ENCODE assay signal across 26 cellular contexts in the genomic region with DNA sequence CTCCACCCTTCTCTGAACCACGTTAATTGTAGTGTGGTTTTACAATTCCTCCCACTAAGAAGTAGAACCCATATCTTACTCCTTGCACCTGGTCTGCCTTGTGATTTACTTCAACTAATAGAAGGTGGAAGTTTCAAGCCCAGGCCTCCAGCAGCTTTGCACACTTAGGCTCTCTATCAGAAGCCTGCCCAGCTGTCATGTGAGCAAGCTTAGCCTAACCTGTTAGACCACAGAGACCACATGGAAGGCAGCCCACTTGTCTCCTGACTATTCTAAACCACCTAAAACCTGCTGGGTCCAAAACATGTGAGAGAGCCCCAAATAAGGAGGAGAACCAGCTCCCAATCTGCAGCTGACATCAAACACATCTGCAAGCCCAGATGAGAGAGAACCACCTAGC.
DNase-seq lines count a peak whose midpoint lies in the region; ATAC-seq and TF ChIP-seq lines count a peak whose summit lies in the region.
"Had no signal": no experiment of that assay in that cellular context is flagged by ENCODE, and none has a peak within 500 bp of the region (broad histone marks: within the 10 kb centered on the region; RNA-seq: fewer than 3 reads in every experiment).

No MANE protein-coding gene starts in this region.

- TF ChIP-seq CTCF in mammary epithelial cell (conservative IDR thresholded peaks at IDR 0.05 in 1 of 2, IDR thresholded peaks at IDR 0.05 in 1 of 2; ENCODE audit: extremely low read depth in 1 of 2, insufficient read depth in 1 of 2, low read depth in 1 of 2, low read length in 2 of 2) (no peak), breast epithelium (IDR thresholded peaks at IDR 0.05) (no peak), MM.1S (IDR thresholded peaks at IDR 0.05; ENCODE audit: low read length) (no peak), mesothelial cell of epicardium (IDR thresholded peaks at IDR 0.05; ENCODE audit: unreplicated experiment) (no peak), omental fat pad (IDR thresholded peaks at IDR 0.05) (no peak)

- no peaks in the 10 kb centered on the region for H3K27me3 ChIP-seq in mammary epithelial cell (ENCODE audit: insufficient read depth, low read length)
- H3K27me3 ChIP-seq in breast epithelium = no peaks in the 10 kb centered on the region
- H3K27me3 ChIP-seq in MM.1S (replicated peaks; ENCODE audit: insufficient read depth, low read length) = no peaks in the 10 kb centered on the region

- H3K9me3 ChIP-seq in mammary epithelial cell (replicated peaks; ENCODE audit: insufficient read depth, low read length) (no peaks in the 10 kb centered on the region), breast epithelium (no peaks in the 10 kb centered on the region), MM.1S (replicated peaks; ENCODE audit: insufficient read depth, low read length) (no peaks in the 10 kb centered on the region)
- H3K9me3 ChIP-seq: Caco-2, SK-N-SH had no signal

- H2AFZ ChIP-seq in mammary epithelial cell (ENCODE audit: low read depth, low read length) = no peak overlapping the region
- H2AFZ ChIP-seq in MM.1S (ENCODE audit: low read length) = no peak overlapping the region
- H2AFZ ChIP-seq: GM23338 had no signal

- H3K79me2 ChIP-seq in mammary epithelial cell (ENCODE audit: insufficient read depth, low read length) = no peaks in the 10 kb centered on the region
- no peaks in the 10 kb centered on the region for H3K79me2 ChIP-seq in MM.1S (ENCODE audit: low read length)

- WGBS in mammary epithelial cell (ENCODE audit: low coverage, missing lambda C conversion rate) = 58% methylated on average over 1 of the region's 1 CpG

- H3K4me2 ChIP-seq in mammary epithelial cell (ENCODE audit: insufficient read depth, low read depth, low read length) (no peak overlapping the region), MM.1S (ENCODE audit: low read depth, low read length) (no peak overlapping the region)
- H3K4me2 ChIP-seq: GM23338, SK-N-SH had no signal

- peaks cover 5% of the 10 kb centered on the region for H3K9me3 Mint-ChIP-seq in mesothelial cell of epicardium
- H3K9me3 Mint-ChIP-seq: CD4-positive, alpha-beta T cell; GM23338 had no signal

- no TSS peak for BruUV-seq in mammary epithelial cell (replicated peaks; lab: Mats Ljungman, UMichigan)

- CTCF ChIA-PET in mammary epithelial cell (lab: Charles Lee; ENCODE audit: low non-redundant PET) = no interaction called here

- no peaks in the 10 kb centered on the region for H3K9me2 ChIP-seq in MM.1S (replicated peaks; ENCODE audit: insufficient read depth, low read length)
- H3K9me2 ChIP-seq: SK-N-SH had no signal

- H3K4me1 ChIP-seq in mammary epithelial cell (ENCODE audit: insufficient read depth, low read length) (no peaks in the 10 kb centered on the region), breast epithelium (no peaks in the 10 kb centered on the region), MM.1S (ENCODE audit: low read length) (no peaks in the 10 kb centered on the region)

- H3K36me3 Mint-ChIP-seq in mesothelial cell of epicardium = no peaks in the 10 kb centered on the region
- H3K36me3 Mint-ChIP-seq: T-cell had no signal

- no peaks in the 10 kb centered on the region for H3K27me3 Mint-ChIP-seq in mesothelial cell of epicardium (ENCODE audit: low read depth)
- H3K27me3 Mint-ChIP-seq: CD4-positive, alpha-beta T cell; T-cell had no signal

- H3K27ac ChIP-seq in mammary epithelial cell (ENCODE audit: insufficient read depth, low read depth, low read length) (no peak overlapping the region), breast epithelium (no peak overlapping the region), MM.1S (ENCODE audit: low read length) (no peak overlapping the region)
- H3K27ac ChIP-seq: HL-60 had no signal

- ATAC-seq in omental fat pad (ENCODE audit: low FRiP score) (no peak), HG03045 (IDR thresholded peaks at IDR 0.05; ENCODE audit: unreplicated experiment) (no peak)
- ATAC-seq: GM12878, GM23338, HCT116, T-cell had no signal

- H3F3A ChIP-seq in MM.1S (ENCODE audit: insufficient read depth, low read length) = no peaks in the 10 kb centered on the region

- no peak overlapping the region for H3K4me3 Mint-ChIP-seq in mesothelial cell of epicardium
- H3K4me3 Mint-ChIP-seq: CD4-positive, alpha-beta T cell; GM23338; T-cell had no signal

- DNase-seq in mammary epithelial cell (peak; percentile 38), breast epithelium (ENCODE audit: low spot score in 2 of 2) (no peak), MM.1S (peak; percentile 20), mesothelial cell of epicardium (ENCODE audit: low spot score in 2 of 2, unreplicated experiment in 2 of 2) (no peak), HCEC 1CT (no peak), AML-193 (lab: John Stamatoyannopoulos, UW) (no peak), omental fat pad (ENCODE audit: low spot score) (no peak)
- DNase-seq: 8988T; Caco-2; CD4-positive, alpha-beta T cell; DMS153; EL; IMR-90; NCI-H1436; NCI-H2029; NCI-H2171; NCI-H526; NK-92 treated with Interleukin-12 subunit alpha and Interleukin-12 subunit beta, amount 100 ng/mL, for 24 hours; SHP77 treated with DMSO at 0.1 percent for 48 hours; SK-N-SH; T-cell had no signal

- no peak for TF ChIP-seq POLR2A in breast epithelium (IDR thresholded peaks at IDR 0.05)

- peak overlapping the region; percentile 5 for H3K27ac Mint-ChIP-seq in mesothelial cell of epicardium
- H3K27ac Mint-ChIP-seq: CD4-positive, alpha-beta T cell; GM23338; T-cell had no signal

- dilution Hi-C loops in mammary epithelial cell (cut with HindIII; ENCODE audit: low sequenced_read_pairs) = no loop called here

- no peak overlapping the region for H3K9ac ChIP-seq in mammary epithelial cell (ENCODE audit: insufficient read depth, low read length)
- H3K9ac ChIP-seq in MM.1S (ENCODE audit: low read length) = no peak overlapping the region
- H3K9ac ChIP-seq: SK-N-SH had no signal

- intact Hi-C loops in mammary epithelial cell (cut with micrococcal nuclease) (no loop called here), breast epithelium (cut with DNase I; ENCODE audit: low total_unique reads) (no loop called here)

- peaks cover 44% of the 10 kb centered on the region for H3K4me1 Mint-ChIP-seq in mesothelial cell of epicardium
- H3K4me1 Mint-ChIP-seq: T-cell had no signal

- H3K36me3 ChIP-seq in mammary epithelial cell (ENCODE audit: insufficient read depth, low read length) = no peaks in the 10 kb centered on the region
- no peaks in the 10 kb centered on the region for H3K36me3 ChIP-seq in breast epithelium
- no peaks in the 10 kb centered on the region for H3K36me3 ChIP-seq in MM.1S (replicated peaks; ENCODE audit: insufficient read depth, low read length)

- no peaks in the 10 kb centered on the region for H4K20me1 ChIP-seq in mammary epithelial cell (ENCODE audit: insufficient read depth, low read length)
- H4K20me1 ChIP-seq in MM.1S (ENCODE audit: insufficient read depth, low read length) = no peaks in the 10 kb centered on the region

- in situ Hi-C loops in mammary epithelial cell (cut with MboI; ENCODE audit: low sequenced_read_pairs in 2 of 2) = no loop called here

- H3K4me3 ChIP-seq in mammary epithelial cell (replicated peaks in 1 of 3; ENCODE audit: insufficient read depth in 1 of 3, low read depth in 2 of 3, low read length in 3 of 3) (no peak overlapping the region), breast epithelium (no peak overlapping the region), MM.1S (ENCODE audit: low read length) (no peak overlapping the region)
- H3K4me3 ChIP-seq: GM12878, GM23338 had no signal

Comparison
In these comparisons a context has a peak if more than half of its experiments do, and no peak if none do; other contexts are left out.
1. DNase-seq: peak in mammary epithelial cell (single experiment) and MM.1S (single experiment); none in breast epithelium (0 of 2), mesothelial cell of epicardium (0 of 2), HCEC 1CT (single experiment), AML-193 (0 of 2) and omental fat pad (single experiment).